23 cellular contexts compared by ENCODE assay signal in genomic region chr3:43247556-43248186, GRCh38. TPM values are rescaled to one million over a fixed set of nuclear protein-coding genes. Genes with fewer than 3 reads are reported as not detected.
DNase-seq lines count a peak whose midpoint lies in the region; ATAC-seq and TF ChIP-seq lines count a peak whose summit lies in the region.
"Had no signal": no experiment of that assay in that cellular context is flagged by ENCODE, and none has a peak within 500 bp of the region (broad histone marks: within the 10 kb centered on the region; RNA-seq: fewer than 3 reads in every experiment).

No MANE protein-coding gene starts in this region.

- no peaks in the 10 kb centered on the region for H3F3A ChIP-seq in smooth muscle cell (ENCODE audit: low read depth)

- H3K4me3 Mint-ChIP-seq in CD4-positive, alpha-beta T cell = no peak overlapping the region
- H3K4me3 Mint-ChIP-seq: activated naive CD4-positive, alpha-beta T cell treated with anti-CD3 and anti-CD28 coated beads for 36 hours; activated T-cell treated with anti-CD3 and anti-CD28 coated beads, Interleukin-2, amount 50 U/mL, for 4 hours had no signal

- no peak for ATAC-seq in CD4-positive, alpha-beta T cell (ENCODE audit: poor library complexity)
- no peak for ATAC-seq in HG03432 (IDR thresholded peaks at IDR 0.05; ENCODE audit: unreplicated experiment)
- ATAC-seq: activated T-cell treated with anti-CD3 and anti-CD28 coated beads, Interleukin-2, amount 50 U/mL, for 4 hours had no signal

- H3K9me3 ChIP-seq in CD4-positive, alpha-beta T cell (ENCODE audit: control insufficient read depth, low read length) = no peaks in the 10 kb centered on the region
- H3K9me3 ChIP-seq in HUES48 (ENCODE audit: control insufficient read depth, insufficient read depth, low read length) (no peaks in the 10 kb centered on the region), esophagus muscularis mucosa (peaks cover 0 to 3% (median under 1%) of the 10 kb centered on the region in 4 donors), smooth muscle cell (replicated peaks; ENCODE audit: low read depth) (no peaks in the 10 kb centered on the region)
- H3K9me3 ChIP-seq: Caco-2, gastrocnemius medialis, transverse colon had no signal

- no peaks in the 10 kb centered on the region for H3K79me2 ChIP-seq in smooth muscle cell (ENCODE audit: low read depth)

- no peak for TF ChIP-seq CTCF in CD4-positive, alpha-beta T cell (IDR thresholded peaks at IDR 0.05)
- TF ChIP-seq CTCF in esophagus muscularis mucosa (IDR thresholded peaks at IDR 0.05) (no peak), smooth muscle cell (IDR thresholded peaks at IDR 0.05; ENCODE audit: borderline replicate concordance, insufficient read depth, poor library complexity, severe bottlenecking) (no peak)

- no peaks in the 10 kb centered on the region for H3K36me3 Mint-ChIP-seq in CD4-positive, alpha-beta T cell (ENCODE audit: low read depth)

- peak overlapping the region; percentile 18 for H3K27ac Mint-ChIP-seq in CD4-positive, alpha-beta T cell
- H3K27ac Mint-ChIP-seq: activated naive CD4-positive, alpha-beta T cell treated with anti-CD3 and anti-CD28 coated beads for 36 hours had no signal

- H3K36me3 ChIP-seq in HUES48 (ENCODE audit: control insufficient read depth, insufficient read depth, low read length) = no peaks in the 10 kb centered on the region
- no peaks in the 10 kb centered on the region for H3K36me3 ChIP-seq in esophagus muscularis mucosa
- H3K36me3 ChIP-seq in smooth muscle cell (ENCODE audit: low read depth) = no peaks in the 10 kb centered on the region
- H3K36me3 ChIP-seq: gastrocnemius medialis, transverse colon had no signal

- TF ChIP-seq EP300 in esophagus muscularis mucosa (IDR thresholded peaks at IDR 0.05) = no peak

- no peaks in the 10 kb centered on the region for H4K20me1 ChIP-seq in smooth muscle cell (ENCODE audit: low read depth)

- TF ChIP-seq POLR2A in esophagus muscularis mucosa (IDR thresholded peaks at IDR 0.05; ENCODE audit: low read depth) = no peak

- POLR2A ChIA-PET in CD4-positive, alpha-beta T cell (lab: Charles Lee) = interaction anchor here (0.6 to 3.5 kb wide), 9 partner anchors 24 to 99 kb away, joined by 3 to 15 read pairs (median 4); partner anchors contain the start of gene SNRK

- CTCF ChIA-PET in CD4-positive, alpha-beta T cell (lab: Charles Lee) = no interaction called here

- H3K4me1 ChIP-seq in HUES48 (ENCODE audit: control insufficient read depth, insufficient read depth, low read length) (peaks cover 18% of the 10 kb centered on the region), esophagus muscularis mucosa (peaks cover 7 to 29% (median 12%) of the 10 kb centered on the region in 4 donors), smooth muscle cell (ENCODE audit: low read depth) (no peaks in the 10 kb centered on the region)
- H3K4me1 ChIP-seq: Caco-2 had no signal

- no peaks in the 10 kb centered on the region for H3K27me3 Mint-ChIP-seq in CD4-positive, alpha-beta T cell

- no peak overlapping the region for H3K4me2 ChIP-seq in smooth muscle cell

- 47% methylated on average over 3 of the region's 3 CpGs for WGBS in esophagus muscularis mucosa
- WGBS in smooth muscle cell (ENCODE audit: low lambda C conversion rate) = 82% methylated on average over 3 of the region's 3 CpGs

- H3K9ac ChIP-seq in HUES48 (ENCODE audit: low read depth, low read length) = no peak overlapping the region
- no peak overlapping the region for H3K9ac ChIP-seq in smooth muscle cell (ENCODE audit: low read depth)

- intact Hi-C loops in CD4-positive, alpha-beta T cell (cut with DNase I, micrococcal nuclease) = loop anchor here in 1 of 2 experiments (5.0 kb wide), 1 partner anchor 40 kb away; the partner anchor contains the start of gene SNRK
- intact Hi-C loops in esophagus muscularis mucosa (cut with DNase I) = no loop called here

- no peak overlapping the region for H3K27ac ChIP-seq in CD4-positive, alpha-beta T cell (ENCODE audit: low read depth, low read length)
- H3K27ac ChIP-seq in HUES48 (ENCODE audit: low read depth, low read length) = peak overlapping the region; percentile 46
- no peak overlapping the region for H3K27ac ChIP-seq in esophagus muscularis mucosa (replicated peaks in 1 of 4)
- H3K27ac ChIP-seq in smooth muscle cell (ENCODE audit: low read depth) = no peak overlapping the region

- peaks cover 3% of the 10 kb centered on the region for H3K9me3 Mint-ChIP-seq in CD4-positive, alpha-beta T cell
- H3K9me3 Mint-ChIP-seq: activated naive CD4-positive, alpha-beta T cell treated with anti-CD3 and anti-CD28 coated beads for 36 hours had no signal

- DNase-seq in CD4-positive, alpha-beta T cell = no peak
- DNase-seq in esophagus muscularis mucosa (ENCODE audit: extremely low spot score) (peak; percentile 8), pons (ENCODE audit: low spot score) (peak; percentile 49), smooth muscle cell (lab: John Stamatoyannopoulos, UW; ENCODE audit: unreplicated experiment) (no peak), amniotic stem cell (lab: John Stamatoyannopoulos, UW) (no peak), Kasumi-1 (lab: John Stamatoyannopoulos, UW) (no peak)
- DNase-seq: activated CD4-positive, CD25-positive, alpha-beta regulatory T cell treated with anti-CD3 and anti-CD28 coated beads, Interleukin-2, amount 50 U/mL, for 72 hours; activated CD8-positive, alpha-beta memory T cell treated with anti-CD3 and anti-CD28 coated beads for 24 hours; activated T-cell treated with anti-CD3 and anti-CD28 coated beads, Interleukin-2, amount 50 U/mL, for 4 hours; Caco-2; effector CD8-positive, alpha-beta T cell; gastrocnemius medialis; GOT3; MV-4-11; NCI-H1694; NCI-H526; stimulated activated CD4-positive, alpha-beta T cell treated with anti-CD3 and anti-CD28 coated beads, Interleukin-2, amount 100 ng/mL, for 48 hours; stimulated activated naive CD4-positive, alpha-beta T cell treated with Interleukin-2 at 50 U/mL for 16 hours; T1000 had no signal

- H3K27me3 ChIP-seq in CD4-positive, alpha-beta T cell (ENCODE audit: control insufficient read depth, insufficient read depth, low read length) = no peaks in the 10 kb centered on the region
- H3K27me3 ChIP-seq in HUES48 (ENCODE audit: control insufficient read depth, insufficient read depth, low read length) = no peaks in the 10 kb centered on the region
- H3K27me3 ChIP-seq in esophagus muscularis mucosa = no peaks in the 10 kb centered on the region
- H3K27me3 ChIP-seq in smooth muscle cell (ENCODE audit: low read depth) = peaks cover 12% of the 10 kb centered on the region
- H3K27me3 ChIP-seq: gastrocnemius medialis, transverse colon had no signal

- H2AFZ ChIP-seq in smooth muscle cell (ENCODE audit: low read depth) = no peak overlapping the region

- H3K4me1 Mint-ChIP-seq in CD4-positive, alpha-beta T cell (ENCODE audit: low read depth) = peaks cover 66% of the 10 kb centered on the region

- H3K4me3 ChIP-seq in HUES48 (ENCODE audit: low read depth, low read length) (no peak overlapping the region), esophagus muscularis mucosa (no peak overlapping the region), smooth muscle cell (no peak overlapping the region)
- H3K4me3 ChIP-seq: gastrocnemius medialis, transverse colon had no signal

RNA-seq across cellular contexts. Expression of gene SNRK, which starts 38.7 kb away (rescaled TPM):
- 100 to 1,000 TPM; 215 to 217 TPM for total RNA-seq in CD4-positive, alpha-beta T cell
- total RNA-seq in esophagus muscularis mucosa (10 to 100 TPM; 30.7 to 50.4 (median 45.8) TPM), smooth muscle cell (14.2 and 14.7 TPM in 2 replicates)
- polyA plus RNA-seq in smooth muscle cell = 3.9 and 6.3 TPM in 2 replicates

Comparison
In these comparisons a context has a peak if more than half of its experiments do, and no peak if none do; other contexts are left out.
1. DNase-seq: peak in esophagus muscularis mucosa (single experiment) and pons (single experiment); none in CD4-positive, alpha-beta T cell (0 of 10), smooth muscle cell (single experiment), amniotic stem cell (single experiment) and Kasumi-1 (0 of 2).
2. RNA of gene SNRK, which starts 38.7 kb away (total RNA-seq): 215 to 217 TPM in CD4-positive, alpha-beta T cell; 30.7 to 50.4 TPM in esophagus muscularis mucosa and 14.2 to 14.7 TPM in smooth muscle cell; every median in the first group is over 4 times any median in the second.